In genomic region chr10:34698979-34699378, GRCh38 we compare ENCODE assay signal across 13 cellular contexts.
DNase-seq lines count a peak whose midpoint lies in the region; ATAC-seq and TF ChIP-seq lines count a peak whose summit lies in the region.
"Had no signal": no experiment of that assay in that cellular context is flagged by ENCODE, and none has a peak within 500 bp of the region (broad histone marks: within the 10 kb centered on the region; RNA-seq: fewer than 3 reads in every experiment).

No MANE protein-coding gene starts in this region.

- no peaks in the 10 kb centered on the region for H4K20me1 ChIP-seq in osteoblast (ENCODE audit: insufficient read depth, low read length)

- no peak for TF ChIP-seq POLR2A in esophagus muscularis mucosa (IDR thresholded peaks at IDR 0.05; ENCODE audit: low read depth)

- H3K4me1 ChIP-seq in RWPE2 (ENCODE audit: insufficient read depth, poor library complexity, severe bottlenecking) = peaks cover 51% of the 10 kb centered on the region
- peaks cover 55 to 92% (median 64%) of the 10 kb centered on the region in 4 donors for H3K4me1 ChIP-seq in esophagus muscularis mucosa
- H3K4me1 ChIP-seq in osteoblast (ENCODE audit: insufficient read depth, low read length) = peaks cover 53% of the 10 kb centered on the region

- no peaks in the 10 kb centered on the region for H3K27me3 Mint-ChIP-seq in activated CD8-positive, alpha-beta T cell treated with anti-CD3 and anti-CD28 coated beads for 36 hours

- H3K4me3 Mint-ChIP-seq in activated CD8-positive, alpha-beta T cell treated with anti-CD3 and anti-CD28 coated beads for 36 hours = no peak overlapping the region

- intact Hi-C loops in esophagus muscularis mucosa (cut with DNase I) = no loop called here
- intact Hi-C loops in activated CD8-positive, alpha-beta T cell treated with anti-CD3 and anti-CD28 coated beads for 36 hours (cut with micrococcal nuclease) = no loop called here

- TF ChIP-seq CTCF in RWPE2 (IDR thresholded peaks at IDR 0.05; ENCODE audit: poor library complexity, severe bottlenecking) (no peak), esophagus muscularis mucosa (IDR thresholded peaks at IDR 0.05) (no peak), osteoblast (IDR thresholded peaks at IDR 0.05; ENCODE audit: extremely low read depth, low read depth, low read length) (no peak)
- TF ChIP-seq CTCF in activated CD8-positive, alpha-beta T cell treated with anti-CD3 and anti-CD28 coated beads for 36 hours (IDR thresholded peaks at IDR 0.05) = no peak

- H3K27me3 ChIP-seq in RWPE2 (ENCODE audit: insufficient read depth, poor library complexity, severe bottlenecking) = no peaks in the 10 kb centered on the region
- H3K27me3 ChIP-seq in esophagus muscularis mucosa = no peaks in the 10 kb centered on the region
- H3K27me3 ChIP-seq in osteoblast (ENCODE audit: insufficient read depth, low read length) = no peaks in the 10 kb centered on the region
- H3K27me3 ChIP-seq: Peyer's patch had no signal

- H3K36me3 Mint-ChIP-seq in activated CD8-positive, alpha-beta T cell treated with anti-CD3 and anti-CD28 coated beads for 36 hours (ENCODE audit: low read depth) = no peaks in the 10 kb centered on the region

- peak overlapping the region; percentile 57 for H3K4me2 ChIP-seq in osteoblast (ENCODE audit: insufficient read depth, low read length)

- H3K4me3 ChIP-seq in RWPE2 (ENCODE audit: severe bottlenecking) = no peak overlapping the region
- H3K4me3 ChIP-seq in esophagus muscularis mucosa = no peak overlapping the region
- H3K4me3 ChIP-seq in osteoblast (ENCODE audit: insufficient read depth, low read length) = no peak overlapping the region
- H3K4me3 ChIP-seq: dorsolateral prefrontal cortex, Peyer's patch had no signal

- POLR2A ChIA-PET in activated CD8-positive, alpha-beta T cell treated with anti-CD3 and anti-CD28 coated beads for 36 hours (lab: Charles Lee) = no interaction called here

- no peak overlapping the region for H2AFZ ChIP-seq in osteoblast (ENCODE audit: low read length)

- H3K9me3 Mint-ChIP-seq in activated CD8-positive, alpha-beta T cell treated with anti-CD3 and anti-CD28 coated beads for 36 hours = no peaks in the 10 kb centered on the region
- H3K9me3 Mint-ChIP-seq: activated T-helper 2 cell treated with anti-CD3 and anti-CD28 coated beads, Interferon-gamma antibody, Interleukin-2, Interleukin-4, amounts not matched to agents 10 μg/mL and 5 μg/mL and 100 μg/mL, durations not matched to agents 14 hours and 24 hours and 36 hours had no signal

- CTCF ChIA-PET in activated CD8-positive, alpha-beta T cell treated with anti-CD3 and anti-CD28 coated beads for 36 hours (lab: Charles Lee) = no interaction called here

- no peak for TF ChIP-seq EP300 in esophagus muscularis mucosa (IDR thresholded peaks at IDR 0.05)

- no peak overlapping the region for H3K27ac Mint-ChIP-seq in activated CD8-positive, alpha-beta T cell treated with anti-CD3 and anti-CD28 coated beads for 36 hours
- H3K27ac Mint-ChIP-seq: activated T-helper 2 cell treated with anti-CD3 and anti-CD28 coated beads, Interferon-gamma antibody, Interleukin-2, Interleukin-4, amounts not matched to agents 10 μg/mL and 5 μg/mL and 100 μg/mL, durations not matched to agents 14 hours and 24 hours and 36 hours had no signal

- peaks cover 4% of the 10 kb centered on the region for H3K4me1 Mint-ChIP-seq in activated CD8-positive, alpha-beta T cell treated with anti-CD3 and anti-CD28 coated beads for 36 hours (ENCODE audit: low read depth)

- H3K9me3 ChIP-seq in RWPE2 (ENCODE audit: severe bottlenecking) (no peaks in the 10 kb centered on the region), esophagus muscularis mucosa (no peaks in the 10 kb centered on the region), osteoblast (ENCODE audit: low read depth, low read length) (no peaks in the 10 kb centered on the region)
- H3K9me3 ChIP-seq: Peyer's patch had no signal

- WGBS in esophagus muscularis mucosa = 55% methylated on average over 3 of the region's 3 CpGs

- H3K36me3 ChIP-seq in RWPE2 (ENCODE audit: low read depth) = 0 out of 2 replicates have a peak, but pooled peaks cover 4% of the 10 kb centered on the region
- peaks cover 0 to 5% (median 0%) of the 10 kb centered on the region in 4 donors for H3K36me3 ChIP-seq in esophagus muscularis mucosa
- H3K36me3 ChIP-seq in osteoblast (ENCODE audit: insufficient read depth, low read length) = no peaks in the 10 kb centered on the region
- H3K36me3 ChIP-seq: Peyer's patch had no signal

- H3K27ac ChIP-seq in RWPE2 (ENCODE audit: poor library complexity, severe bottlenecking) = peak overlapping the region; percentile 37
- no peak overlapping the region for H3K27ac ChIP-seq in esophagus muscularis mucosa (replicated peaks in 1 of 4)
- peak overlapping the region; percentile 71 for H3K27ac ChIP-seq in osteoblast (ENCODE audit: low read depth, low read length)
- H3K27ac ChIP-seq: dorsolateral prefrontal cortex, Peyer's patch had no signal

- DNase-seq in H4 (ENCODE audit: low spot score) (peak; percentile 33), RWPE2 (ENCODE audit: low spot score) (no peak), esophagus muscularis mucosa (ENCODE audit: extremely low spot score) (peak; percentile 88), osteoblast (ENCODE audit: insufficient read length, low spot score, missing footprints) (no peak), NCI-H526 treated with DMSO at 0.1 percent for 48 hours (lab: John Stamatoyannopoulos, UW) (no peak), amygdala (lab: John Stamatoyannopoulos, UW) (no peak)
- DNase-seq in activated CD8-positive, alpha-beta T cell treated with anti-CD3 and anti-CD28 coated beads for 36 hours = no peak
- DNase-seq: DMS53, dorsolateral prefrontal cortex, NCI-H2029, Peyer's patch had no signal

- H3K79me2 ChIP-seq in osteoblast (ENCODE audit: insufficient read depth, low read length) = peaks cover 42% of the 10 kb centered on the region

- ATAC-seq in RWPE2 (ENCODE audit: low read depth) (peak; percentile 74), GM18867 (IDR thresholded peaks at IDR 0.05; ENCODE audit: unreplicated experiment) (no peak)
- ATAC-seq in activated CD8-positive, alpha-beta T cell treated with anti-CD3 and anti-CD28 coated beads for 36 hours = no peak

Comparison
In these comparisons a context has a peak if more than half of its experiments do, and no peak if none do; other contexts are left out.
1. DNase-seq: peak in H4 (single experiment) and esophagus muscularis mucosa (single experiment); none in RWPE2 (single experiment), osteoblast (single experiment), NCI-H526 treated with DMSO at 0.1 percent for 48 hours (single experiment), amygdala (0 of 56) and activated CD8-positive, alpha-beta T cell treated with anti-CD3 and anti-CD28 coated beads for 36 hours (single experiment).
2. H3K27ac ChIP-seq: peak in RWPE2 (single experiment) and osteoblast (single experiment); none in esophagus muscularis mucosa (0 of 4).